In genomic region chr6:134593024-134593423, GRCh38 we compare ENCODE assay signal across 1 cellular context.
TF ChIP-seq lines count a peak whose summit lies in the region.

No MANE protein-coding gene starts in this region.

TF ChIP-seq in IMR-90, 13 proteins besides CTCF, POLR2A, EP300 and RAD21 (continued from another document):
- TF ChIP-seq MXI1 (IDR thresholded peaks at IDR 0.05; ENCODE audit: borderline replicate concordance, low read depth, low read length) (no peak), CEBPB (IDR thresholded peaks at IDR 0.05; ENCODE audit: low read depth, low read length) (no peak), BHLHE40 (IDR thresholded peaks at IDR 0.05; ENCODE audit: low read depth, low read length) (no peak), CHD1 (IDR thresholded peaks at IDR 0.05; ENCODE audit: low read depth, low read length) (no peak), RCOR1 (IDR thresholded peaks at IDR 0.05; ENCODE audit: insufficient replicate concordance, low read length) (no peak)
TF ChIP-seq in IMR-90: peak in this region for 0.
